15 cellular contexts compared by ENCODE assay signal in the genomic region with DNA sequence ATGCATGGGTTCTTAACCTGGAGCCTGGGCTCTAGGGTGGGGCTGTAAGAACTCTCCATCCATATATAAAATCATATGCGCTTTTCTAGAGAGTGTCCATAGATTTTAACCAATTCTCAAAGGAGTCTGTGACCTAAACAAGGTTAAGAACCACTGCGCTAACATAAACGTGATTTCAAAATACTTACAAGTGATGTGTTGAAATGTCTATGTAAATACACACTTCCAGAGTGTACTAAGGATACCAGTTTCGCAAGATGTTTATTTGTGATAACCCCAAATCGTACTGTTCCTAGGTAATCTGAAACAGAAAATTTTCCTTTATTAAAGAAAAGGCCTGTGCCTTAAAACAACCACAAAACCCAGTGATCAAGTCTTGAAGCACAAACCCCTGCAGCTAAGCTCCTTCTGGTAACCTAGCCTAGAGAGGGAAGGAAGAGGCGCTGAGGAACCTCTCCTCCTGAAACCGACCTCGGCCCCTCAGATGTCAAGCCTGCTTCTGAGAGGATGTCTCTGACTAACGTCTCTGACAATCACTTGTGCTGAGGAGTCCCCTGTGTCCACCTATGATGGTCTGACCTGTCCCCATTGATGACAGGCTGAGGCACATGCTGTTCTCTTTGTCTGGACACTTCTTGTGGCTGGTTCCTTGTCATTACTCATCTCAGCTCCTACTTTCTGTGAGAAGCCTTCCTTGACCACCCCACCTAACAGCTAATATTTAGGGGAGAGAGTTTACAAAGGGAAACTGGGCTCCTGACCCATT. TPM values are rescaled to one million over a fixed set of nuclear protein-coding genes. Genes with fewer than 3 reads are reported as not detected.
A peak's percentile ranks its signal among the peaks of the same experiment; 100 is the strongest.
DNase-seq lines count a peak whose midpoint lies in the region; ATAC-seq and TF ChIP-seq lines count a peak whose summit lies in the region.
"Had no signal": no experiment of that assay in that cellular context is flagged by ENCODE, and none has a peak within 500 bp of the region (broad histone marks: within the 10 kb centered on the region; RNA-seq: fewer than 3 reads in every experiment).

No MANE protein-coding gene starts in this region.

- H4K91ac ChIP-seq in mesenchymal stem cell (ENCODE audit: low read length) (no peak overlapping the region), trophoblast cell (ENCODE audit: low read depth, low read length) (no peak overlapping the region)

- H3K4me1 ChIP-seq in mesenchymal stem cell (ENCODE audit: control insufficient read depth, insufficient read depth, low read depth, low read length) (peaks cover 6% of the 10 kb centered on the region), trophoblast cell (ENCODE audit: control insufficient read depth in 1 of 2, insufficient read depth in 2 of 2, low read length in 2 of 2) (no peaks in the 10 kb centered on the region)

- intact Hi-C loops in dorsolateral prefrontal cortex (cut with DNase I): no loop called here

- peaks cover 36 to 66% of the 10 kb centered on the region in 2 experiments for H3K36me3 ChIP-seq in mesenchymal stem cell (ENCODE audit: control insufficient read depth in 1 of 2, insufficient read depth in 2 of 2, low read depth in 1 of 2, low read length in 2 of 2)
- H3K36me3 ChIP-seq in trophoblast cell (ENCODE audit: control insufficient read depth in 1 of 2, insufficient read depth in 2 of 2, low read length in 2 of 2): peaks cover 28 to 30% of the 10 kb centered on the region in 2 experiments

- no peak overlapping the region for H3K4me2 ChIP-seq in mesenchymal stem cell (ENCODE audit: low read length, poor library complexity, severe bottlenecking)
- H3K4me2 ChIP-seq in trophoblast cell (ENCODE audit: low read length): no peak overlapping the region
- H3K4me2 ChIP-seq: BLaER1 had no signal

- H3K27me3 ChIP-seq in mesenchymal stem cell (ENCODE audit: control insufficient read depth in 1 of 2, insufficient read depth in 1 of 2, low read length in 2 of 2) (no peaks in the 10 kb centered on the region), trophoblast cell (ENCODE audit: insufficient read depth, low read length) (no peaks in the 10 kb centered on the region), dorsolateral prefrontal cortex (no peaks in the 10 kb centered on the region)
- H3K27me3 ChIP-seq: BLaER1 had no signal

- H3K14ac ChIP-seq in mesenchymal stem cell (ENCODE audit: low read length in 2 of 2) (no peak overlapping the region), trophoblast cell (ENCODE audit: low read length) (no peak overlapping the region)

- no peak overlapping the region for H2BK120ac ChIP-seq in mesenchymal stem cell (ENCODE audit: low read depth, low read length)
- no peak overlapping the region for H2BK120ac ChIP-seq in trophoblast cell (ENCODE audit: insufficient read depth, low read length, poor library complexity)

- H3K9me3 ChIP-seq in mesenchymal stem cell (ENCODE audit: control insufficient read depth, low read length) (no peaks in the 10 kb centered on the region), trophoblast cell (ENCODE audit: insufficient read depth, low read depth, low read length) (no peaks in the 10 kb centered on the region)
- H3K9me3 ChIP-seq: BLaER1, thoracic aorta had no signal

- no peak overlapping the region for H3K27ac ChIP-seq in mesenchymal stem cell (ENCODE audit: low read length, poor library complexity, severe bottlenecking)
- H3K27ac ChIP-seq in trophoblast cell (ENCODE audit: low read depth, low read length): no peak overlapping the region
- H3K27ac ChIP-seq in dorsolateral prefrontal cortex: peak overlapping the region in 4 of 59 donors; percentile 13 to 45 (median 35)
- H3K27ac ChIP-seq: BLaER1, thoracic aorta, WERI-Rb-1 had no signal

- peak; percentile 10 for DNase-seq in CD1c-positive myeloid dendritic cell (ENCODE audit: extremely low spot score)
- DNase-seq in LNCaP clone FGC (ENCODE audit: low read depth): peak; percentile 27
- DNase-seq in amniotic epithelial cell (ENCODE audit: low read depth): peak; percentile 85
- peak; percentile 69 for DNase-seq in mesenchymal stem cell
- no peak for DNase-seq in trophoblast cell
- no peak for DNase-seq in NCI-H446 (lab: John Stamatoyannopoulos, UW)
- DNase-seq in dorsolateral prefrontal cortex: no peak
- DNase-seq: activated naive CD4-positive, alpha-beta T cell treated with anti-CD3 and anti-CD28 coated beads, Interleukin-2, amount 10 ng/mL, durations not matched to agents 7 days and 5 days; NCI-H2171 treated with DMSO at 0.1 percent for 48 hours; posterior cingulate gyrus; WERI-Rb-1 had no signal

- H2AK5ac ChIP-seq in mesenchymal stem cell (ENCODE audit: low read length, severe bottlenecking): no peak overlapping the region
- no peak overlapping the region for H2AK5ac ChIP-seq in trophoblast cell (ENCODE audit: low read length)

- no peak overlapping the region for H4K12ac ChIP-seq in trophoblast cell (ENCODE audit: low read depth, low read length)

- no peak overlapping the region for H3K23ac ChIP-seq in mesenchymal stem cell (ENCODE audit: low read length in 2 of 2)
- no peak overlapping the region for H3K23ac ChIP-seq in trophoblast cell (ENCODE audit: low read length)

- TF ChIP-seq CTCF in LNCaP clone FGC (IDR thresholded peaks at IDR 0.05; ENCODE audit: control insufficient read depth, extremely low read depth, insufficient read depth): no peak
- TF ChIP-seq CTCF in dorsolateral prefrontal cortex (IDR thresholded peaks at IDR 0.05 in 54 of 56, conservative IDR thresholded peaks at IDR 0.05 in 2 of 56; ENCODE audit: low read depth in 1 of 56, partially characterized antibody in 56 of 56): no peak

- H3K79me2 ChIP-seq in trophoblast cell (ENCODE audit: control insufficient read depth, insufficient read depth, low read length, poor library complexity): no peaks in the 10 kb centered on the region

- no peak overlapping the region for H2BK15ac ChIP-seq in mesenchymal stem cell (ENCODE audit: low read depth, poor library complexity, severe bottlenecking)

- no peak overlapping the region for H3K9ac ChIP-seq in mesenchymal stem cell (ENCODE audit: low read length)
- H3K9ac ChIP-seq in trophoblast cell (ENCODE audit: low read length): no peak overlapping the region
- H3K9ac ChIP-seq: BLaER1 had no signal

- no peak for ATAC-seq in HG03039 (IDR thresholded peaks at IDR 0.05; ENCODE audit: unreplicated experiment)
- ATAC-seq: SK-N-SH treated with all-trans-retinoic acid at 6 μM for 48 hours had no signal

- H3K4me3 ChIP-seq in LNCaP clone FGC (ENCODE audit: low read depth, low read length) (no peak overlapping the region), mesenchymal stem cell (ENCODE audit: insufficient read depth in 1 of 2, low read depth in 1 of 2, low read length in 2 of 2) (no peak overlapping the region), trophoblast cell (ENCODE audit: low read depth, low read length) (no peak overlapping the region), dorsolateral prefrontal cortex (no peak overlapping the region)
- H3K4me3 ChIP-seq: BLaER1, thoracic aorta had no signal

- H2BK12ac ChIP-seq in mesenchymal stem cell (ENCODE audit: low read length in 2 of 2) (no peak overlapping the region), trophoblast cell (ENCODE audit: low read length) (no peak overlapping the region)

- H2AFZ ChIP-seq in mesenchymal stem cell (ENCODE audit: low read depth, low read length) (no peak overlapping the region), trophoblast cell (ENCODE audit: insufficient read depth, low read length, poor library complexity) (no peak overlapping the region)

- H3K79me1 ChIP-seq in mesenchymal stem cell (replicated peaks; ENCODE audit: low read length, poor library complexity, severe bottlenecking) (peaks cover 26% of the 10 kb centered on the region), trophoblast cell (ENCODE audit: low read length) (no peaks in the 10 kb centered on the region)

- no peak overlapping the region for H4K8ac ChIP-seq in mesenchymal stem cell (ENCODE audit: low read length)
- H4K8ac ChIP-seq in trophoblast cell (ENCODE audit: low read depth, low read length): no peak overlapping the region

- no peak overlapping the region for H3K18ac ChIP-seq in mesenchymal stem cell (ENCODE audit: low read depth in 1 of 2, low read length in 2 of 2)
- no peak overlapping the region for H3K18ac ChIP-seq in trophoblast cell (ENCODE audit: low read length)

- H3K4ac ChIP-seq in mesenchymal stem cell (ENCODE audit: low read depth in 1 of 2, low read length in 2 of 2): no peak overlapping the region
- H3K4ac ChIP-seq in trophoblast cell (ENCODE audit: low read depth, low read length): no peak overlapping the region

- H2BK5ac ChIP-seq in mesenchymal stem cell (ENCODE audit: low read depth, low read length, poor library complexity, severe bottlenecking) (no peak overlapping the region), trophoblast cell (ENCODE audit: low read depth, low read length, poor library complexity) (no peak overlapping the region)

- 72% methylated on average over 6 of the region's 9 CpGs for WGBS in mesenchymal stem cell
- WGBS in trophoblast cell (ENCODE audit: extremely low coverage, insufficient coverage, insufficient read length): no CpG with 5 or more reads among the region's 9 CpGs

RNA-seq across cellular contexts. Expression of gene SNN, which starts 32.2 kb away (rescaled TPM):
- 10.0 TPM for polyA plus RNA-seq in mesenchymal stem cell (2013, experiment 1 of 2)
- 10.1 TPM for polyA plus RNA-seq in mesenchymal stem cell (2013, experiment 2 of 2)
- 29.9 and 30.4 TPM in 2 replicates for polyA plus RNA-seq in trophoblast cell (2013)
- 100 to 1,000 TPM in 118 of 120 experiments, 10 to 100 TPM in 2; 90.3 to 278 (median 166) TPM for total RNA-seq in dorsolateral prefrontal cortex

RNA-seq across cellular contexts. Expression of gene TXNDC11, which starts 42.2 kb away (rescaled TPM):
- polyA plus RNA-seq in mesenchymal stem cell (2013, experiment 1 of 2): 31.9 TPM
- polyA plus RNA-seq in mesenchymal stem cell (2013, experiment 2 of 2): 32.0 TPM
- polyA plus RNA-seq in trophoblast cell (2013): 27.9 and 29.6 TPM in 2 replicates
- 10 to 100 TPM; 16.0 to 38.5 (median 26.0) TPM for total RNA-seq in dorsolateral prefrontal cortex

Comparison
In these comparisons a context has a peak if more than half of its experiments do, and no peak if none do; other contexts are left out.
1. DNase-seq: peak in CD1c-positive myeloid dendritic cell (single experiment), LNCaP clone FGC (single experiment), amniotic epithelial cell (single experiment) and mesenchymal stem cell (single experiment); none in trophoblast cell (0 of 2), NCI-H446 (0 of 2) and dorsolateral prefrontal cortex (0 of 10).